ENCODE assay signal across 24 cellular contexts in the genomic region with DNA sequence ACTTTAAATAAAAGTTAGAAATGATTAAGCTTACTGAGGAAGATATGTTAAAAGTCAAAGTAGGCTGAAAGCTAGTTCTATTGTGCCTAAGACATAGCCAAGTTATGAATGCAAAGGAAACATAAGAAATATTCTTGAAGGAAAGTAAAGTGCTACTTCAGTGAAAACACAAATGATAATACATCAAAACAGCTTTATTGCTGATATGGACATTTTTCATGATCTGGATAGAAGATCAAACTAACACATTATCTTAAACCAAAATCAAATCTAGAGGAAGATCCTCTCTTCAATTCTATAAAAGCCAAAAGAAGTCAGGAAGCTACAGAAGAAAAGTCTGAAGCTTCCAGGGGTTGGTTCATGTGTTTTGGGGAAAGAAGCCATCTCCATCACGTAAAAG.
A peak's percentile ranks its signal among the peaks of the same experiment; 100 is the strongest.
DNase-seq lines count a peak whose midpoint lies in the region; ATAC-seq, FAIRE-seq and TF ChIP-seq lines count a peak whose summit lies in the region.
"Had no signal": no experiment of that assay in that cellular context is flagged by ENCODE, and none has a peak within 500 bp of the region (broad histone marks: within the 10 kb centered on the region; RNA-seq: fewer than 3 reads in every experiment).

No MANE protein-coding gene starts in this region.

- no peaks in the 10 kb centered on the region for H3K36me3 ChIP-seq in HepG2 (replicated peaks in 1 of 2; ENCODE audit: control insufficient read depth in 1 of 2, insufficient read depth in 2 of 2, low read length in 2 of 2)
- no peaks in the 10 kb centered on the region for H3K36me3 ChIP-seq in right lobe of liver
- no peaks in the 10 kb centered on the region for H3K36me3 ChIP-seq in Loucy (ENCODE audit: insufficient read depth, low read length)
- no peaks in the 10 kb centered on the region for H3K36me3 ChIP-seq in K562 (ENCODE audit: control insufficient read depth, insufficient read depth, low read length)
- H3K36me3 ChIP-seq in mesendoderm (ENCODE audit: control insufficient read depth, insufficient read depth, low read length), result no peaks in the 10 kb centered on the region
- H3K36me3 ChIP-seq: BE2C had no signal

- no peaks in the 10 kb centered on the region for H3K27me3 ChIP-seq in HepG2 (ENCODE audit: control insufficient read depth in 1 of 2, insufficient read depth in 2 of 2, low read length in 2 of 2)
- H3K27me3 ChIP-seq in right lobe of liver, result no peaks in the 10 kb centered on the region
- H3K27me3 ChIP-seq in Loucy (ENCODE audit: insufficient read depth, low read length, poor library complexity, severe bottlenecking), result no peaks in the 10 kb centered on the region
- H3K27me3 ChIP-seq in K562 (ENCODE audit: control insufficient read depth in 2 of 2, insufficient read depth in 2 of 2, low read length in 2 of 2), result no peaks in the 10 kb centered on the region
- H3K27me3 ChIP-seq in mesendoderm (ENCODE audit: insufficient read depth, low read length, poor library complexity), result no peaks in the 10 kb centered on the region
- H3K27me3 ChIP-seq: BE2C had no signal

- H3K9me2 ChIP-seq in Loucy (replicated peaks; ENCODE audit: low read depth, low read length), result no peaks in the 10 kb centered on the region

- H3K4me2 ChIP-seq in HepG2 (ENCODE audit: low read depth, low read length), result no peak overlapping the region
- peak overlapping the region; percentile 87 for H3K4me2 ChIP-seq in Loucy (ENCODE audit: low read depth, low read length, poor library complexity, severe bottlenecking)
- H3K4me2 ChIP-seq in K562 (ENCODE audit: insufficient read depth, low read length), result no peak overlapping the region
- no peak overlapping the region for H3K4me2 ChIP-seq in mesendoderm (ENCODE audit: low read length)
- H3K4me2 ChIP-seq: GM23338 had no signal

- H3K4me3 ChIP-seq in HepG2 (replicated peaks in 1 of 3; ENCODE audit: insufficient read depth in 1 of 3, low read depth in 2 of 3, low read length in 3 of 3) (no peak overlapping the region), right lobe of liver (no peak overlapping the region), Loucy (ENCODE audit: low read length, poor library complexity, severe bottlenecking) (peak overlapping the region; percentile 38), K562 (no peak overlapping the region), mesendoderm (ENCODE audit: low read length) (no peak overlapping the region)
- H3K4me3 ChIP-seq: GM12878, GM23338 had no signal

- H3K18ac ChIP-seq in mesendoderm (ENCODE audit: low read length), result no peak overlapping the region

- H3K4me1 ChIP-seq in HepG2 (ENCODE audit: insufficient read depth, low read length), result no peaks in the 10 kb centered on the region
- H3K4me1 ChIP-seq in right lobe of liver, result no peaks in the 10 kb centered on the region
- peaks cover 59% of the 10 kb centered on the region for H3K4me1 ChIP-seq in Loucy (ENCODE audit: insufficient read depth, low read length, poor library complexity, severe bottlenecking)
- H3K4me1 ChIP-seq in K562 (replicated peaks in 1 of 2; ENCODE audit: control insufficient read depth in 2 of 2, insufficient read depth in 2 of 2, low read length in 2 of 2), result no peaks in the 10 kb centered on the region
- no peaks in the 10 kb centered on the region for H3K4me1 ChIP-seq in mesendoderm (ENCODE audit: control insufficient read depth, low read depth, low read length)
- H3K4me1 ChIP-seq: BE2C had no signal

- TF ChIP-seq CTCF in HepG2 (CRISPR knock-in tag; IDR thresholded peaks at IDR 0.05), result no peak
- TF ChIP-seq CTCF in right lobe of liver (IDR thresholded peaks at IDR 0.05), result no peak
- no peak for TF ChIP-seq CTCF in Loucy (conservative IDR thresholded peaks at IDR 0.05; ENCODE audit: low read length)
- TF ChIP-seq CTCF in K562 (IDR thresholded peaks at IDR 0.05 in 2 of 3, conservative IDR thresholded peaks at IDR 0.05 in 1 of 3; ENCODE audit: insufficient read depth in 2 of 3, low read depth in 1 of 3, low read length in 3 of 3), result no peak

- no peaks in the 10 kb centered on the region for H3K79me1 ChIP-seq in mesendoderm (ENCODE audit: low read length)

- H3K9ac ChIP-seq in HepG2 (ENCODE audit: insufficient read depth, low read depth, low read length) (no peak overlapping the region), Loucy (ENCODE audit: low read depth, low read length, poor library complexity, severe bottlenecking) (peak overlapping the region; percentile 48), K562 (ENCODE audit: insufficient read depth in 1 of 2, low read depth in 2 of 2, low read length in 2 of 2) (no peak overlapping the region), mesendoderm (ENCODE audit: low read length) (no peak overlapping the region)

- no peaks in the 10 kb centered on the region for H3K9me1 ChIP-seq in K562 (ENCODE audit: control insufficient read depth, insufficient read depth, low read length)

- in situ Hi-C loops in HepG2 (cut with HindIII; ENCODE audit: extremely low pct_ligation_motif_present, low pct_unique_long_range_greater_than_20kb), result no loop called here
- in situ Hi-C loops in K562 (cut with MboI), result no loop called here

- H3K27ac ChIP-seq in HepG2 (ENCODE audit: extremely low read length, insufficient read depth, low read length) (no peak overlapping the region), right lobe of liver (no peak overlapping the region), K562 (ENCODE audit: extremely low read depth, low read depth, low read length) (no peak overlapping the region), mesendoderm (ENCODE audit: low read depth, low read length) (no peak overlapping the region)
- H3K27ac ChIP-seq: 22Rv1, C4-2B had no signal

- no peak overlapping the region for H2AFZ ChIP-seq in HepG2 (ENCODE audit: low read length)
- H2AFZ ChIP-seq in Loucy (ENCODE audit: low read length), result peak overlapping the region; percentile 61; the same call in 1 of the 2 replicates
- no peak overlapping the region for H2AFZ ChIP-seq in K562 (ENCODE audit: low read depth, low read length)
- H2AFZ ChIP-seq: GM23338 had no signal

- no peak overlapping the region for H4K5ac ChIP-seq in mesendoderm (ENCODE audit: low read length)

- H3K56ac ChIP-seq in mesendoderm (ENCODE audit: low read length), result no peak overlapping the region

- intact Hi-C loops in HepG2 (cut with micrococcal nuclease; ENCODE audit: unreplicated experiment) (no loop called here), right lobe of liver (cut with DNase I) (no loop called here), K562 (cut with micrococcal nuclease) (no loop called here)

- no peak overlapping the region for H4K8ac ChIP-seq in mesendoderm (ENCODE audit: low read depth, low read length)

- no peak overlapping the region for H2AK5ac ChIP-seq in mesendoderm (ENCODE audit: low read length)

- BruUV-seq in HepG2 (replicated peaks; lab: Mats Ljungman, UMichigan) (no TSS peak), K562 (replicated peaks; lab: Mats Ljungman, UMichigan) (no TSS peak)

- H2BK120ac ChIP-seq in mesendoderm (ENCODE audit: low read depth, low read length), result no peak overlapping the region

- H4K20me1 ChIP-seq in HepG2 (ENCODE audit: insufficient read depth, low read length) (no peaks in the 10 kb centered on the region), Loucy (ENCODE audit: insufficient read depth, low read length, poor library complexity, severe bottlenecking) (no peaks in the 10 kb centered on the region), K562 (replicated peaks; ENCODE audit: control insufficient read depth, insufficient read depth, low read length) (no peaks in the 10 kb centered on the region)

- CTCF ChIA-PET in HepG2 (lab: Yijun Ruan, JAX; ENCODE audit: low intra/inter-chr PET ratio, low total read pairs) (no interaction called here), K562 (lab: Yijun Ruan, JAX; ENCODE audit: low intra/inter-chr PET ratio) (no interaction called here)

- FAIRE-seq in HepG2 (lab: Jason Lieb, UNC), result no peak
- no peak for FAIRE-seq in K562 (lab: Jason Lieb, UNC)
- FAIRE-seq: A204.1, D721Med, GM12878, GM19239 had no signal

- H3F3A ChIP-seq in Loucy (ENCODE audit: low read depth), result 0 out of 2 replicates have a peak, but pooled peaks cover 4% of the 10 kb centered on the region

- no peak overlapping the region for H3K23ac ChIP-seq in mesendoderm (ENCODE audit: low read length)

- H2BK5ac ChIP-seq in mesendoderm (ENCODE audit: low read length), result no peak overlapping the region

- H3K9me3 ChIP-seq in HepG2 (ENCODE audit: low read length) (0 out of 2 replicates have a peak, but pooled peaks cover 5% of the 10 kb centered on the region), right lobe of liver (no peaks in the 10 kb centered on the region), Loucy (ENCODE audit: insufficient read depth, low read depth, low read length) (peaks cover 12% of the 10 kb centered on the region; the same call in 1 of the 2 replicates), K562 (replicated peaks; ENCODE audit: control insufficient read depth, insufficient read depth, low read depth, low read length) (no peaks in the 10 kb centered on the region)
- H3K9me3 ChIP-seq: BE2C had no signal

- no peak for DNase-seq in HepG2 (ENCODE audit: low spot score)
- DNase-seq in right lobe of liver, result no peak
- DNase-seq in K562 (ENCODE audit: extremely low read depth in 1 of 4, low spot score in 3 of 4), result no peak
- DNase-seq in mesendoderm, result no peak
- DNase-seq in NCI-H748 (lab: John Stamatoyannopoulos, UW; ENCODE audit: unreplicated experiment), result no peak
- DNase-seq: ACHN; AML-193; BE2C; CD4-positive, CD25-positive, alpha-beta regulatory T cell; CD8-positive, alpha-beta T cell; DMS 273 treated with DMSO at 0.1 percent for 48 hours; DMS79; EL; GDM1; H9 had no signal

- no peak overlapping the region for H2BK15ac ChIP-seq in mesendoderm (replicated peaks; ENCODE audit: low read depth)

- no peak for ATAC-seq in HepG2
- ATAC-seq in right lobe of liver, result no peak
- no peak for ATAC-seq in K562
- ATAC-seq: CD8-positive, alpha-beta T cell; GM12878; GM23338; HCT116 had no signal

- POLR2A ChIA-PET in HepG2 (lab: Yijun Ruan, JAX), result no interaction called here
- POLR2A ChIA-PET in K562 (lab: Yijun Ruan, JAX), result no interaction called here

- no peak overlapping the region for H3K4ac ChIP-seq in mesendoderm (ENCODE audit: low read depth, low read length)

- TF ChIP-seq POLR2A in HepG2 (IDR thresholded peaks at IDR 0.05; ENCODE audit: insufficient read depth in 1 of 2, low read depth in 2 of 2, low read length in 2 of 2) (no peak), right lobe of liver (IDR thresholded peaks at IDR 0.05) (no peak), K562 (conservative IDR thresholded peaks at IDR 0.05) (no peak)

- TF ChIP-seq EP300 in HepG2 (IDR thresholded peaks at IDR 0.05; ENCODE audit: low read depth in 2 of 2, low read length in 2 of 2), result no peak
- no peak for TF ChIP-seq EP300 in HepG2 (CRISPR knock-in tag; IDR thresholded peaks at IDR 0.05; ENCODE audit: borderline replicate concordance)
- no peak for TF ChIP-seq EP300 in K562 (IDR thresholded peaks at IDR 0.05; ENCODE audit: low read length)

- no peaks in the 10 kb centered on the region for H3K79me2 ChIP-seq in HepG2 (ENCODE audit: insufficient read depth, low read length)
- H3K79me2 ChIP-seq in Loucy (ENCODE audit: insufficient read depth, low read length), result peaks cover 14% of the 10 kb centered on the region; the same call in 1 of the 2 replicates
- no peaks in the 10 kb centered on the region for H3K79me2 ChIP-seq in K562 (ENCODE audit: control insufficient read depth, insufficient read depth, low read length)
- no peaks in the 10 kb centered on the region for H3K79me2 ChIP-seq in mesendoderm (ENCODE audit: control insufficient read depth, insufficient read depth, low read length)

- TF ChIP-seq RAD21 in HepG2 (CRISPR knock-in tag; IDR thresholded peaks at IDR 0.05), result no peak
- TF ChIP-seq RAD21 in K562 (CRISPR knock-in tag; conservative IDR thresholded peaks at IDR 0.05 in 1 of 2, IDR thresholded peaks at IDR 0.05 in 1 of 2), result no peak

- WGBS in HepG2 (ENCODE audit: low lambda C conversion rate), result 0% methylated on average over 1 of the region's 1 CpG
- WGBS in right lobe of liver (ENCODE audit: insufficient coverage, low coverage, low lambda C conversion rate, missing lambda C conversion rate), result 29% methylated on average over 1 of the region's 1 CpG
- 0% methylated on average over 1 of the region's 1 CpG for WGBS in K562 (ENCODE audit: insufficient coverage, low coverage, missing lambda C conversion rate)
- no CpG with 5 or more reads among the region's 1 CpG for WGBS in mesendoderm (ENCODE audit: extremely low coverage, insufficient coverage, low lambda C conversion rate)
